Comparison of ENCODE assay signal across 21 cellular contexts in genomic region chr1:29981586-29982239, GRCh38.
DNase-seq lines count a peak whose midpoint lies in the region; ATAC-seq and TF ChIP-seq lines count a peak whose summit lies in the region.
"Had no signal": no experiment of that assay in that cellular context is flagged by ENCODE, and none has a peak within 500 bp of the region (broad histone marks: within the 10 kb centered on the region; RNA-seq: fewer than 3 reads in every experiment).

No MANE protein-coding gene starts in this region.

- no peak overlapping the region for H3K4ac ChIP-seq in neuronal stem cell (ENCODE audit: low read length)

- H3K4me1 ChIP-seq in iPS-20b (ENCODE audit: insufficient read depth, low read length) (peaks cover 20% of the 10 kb centered on the region), neuronal stem cell (ENCODE audit: control insufficient read depth in 2 of 2, insufficient read depth in 1 of 2, low read depth in 1 of 2, low read length in 2 of 2) (peaks cover 0 to 12% of the 10 kb centered on the region in 2 donors)
- H3K4me1 ChIP-seq in CD8-positive, alpha-beta T cell (ENCODE audit: insufficient read depth, low read length): no peaks in the 10 kb centered on the region
- H3K4me1 ChIP-seq: SJSA1 had no signal

- no peak overlapping the region for H2BK15ac ChIP-seq in neuronal stem cell (ENCODE audit: low read length)

- H3K18ac ChIP-seq in neuronal stem cell (ENCODE audit: low read length): peak overlapping the region; percentile 0

- H3K36me3 ChIP-seq in iPS-20b (ENCODE audit: insufficient read depth, low read depth, low read length) (no peaks in the 10 kb centered on the region), neuronal stem cell (replicated peaks in 1 of 2; ENCODE audit: control insufficient read depth in 2 of 2, insufficient read depth in 2 of 2, low read length in 2 of 2) (no peaks in the 10 kb centered on the region)
- no peaks in the 10 kb centered on the region for H3K36me3 ChIP-seq in CD8-positive, alpha-beta T cell (ENCODE audit: insufficient read depth, low read length)
- H3K36me3 ChIP-seq: MG63, SJSA1 had no signal

- no peak for DNase-seq in WTC11 (ENCODE audit: low spot score)
- no peak for DNase-seq in neuronal stem cell (ENCODE audit: low spot score)
- DNase-seq in stimulated activated CD4-positive, alpha-beta T cell treated with anti-CD3 and anti-CD28 coated beads, Interleukin-15, amount 100 ng/mL, for 24 hours: no peak
- no peak for DNase-seq in CD8-positive, alpha-beta T cell
- DNase-seq in GM19240 (ENCODE audit: insufficient read length, low spot score): no peak
- DNase-seq: C1 segment of cervical spinal cord; CD4-positive, alpha-beta memory T cell; DND-41; GOT3; IMR-90; KG1; MG63; NCI-H2029; NCI-H446 treated with DMSO at 0.1 percent for 48 hours; NCI-H526; Right ventricle myocardium superior; RPMI8226 had no signal

- H3K9ac ChIP-seq in iPS-20b (ENCODE audit: low read depth, low read length) (peak overlapping the region; percentile 41; the same call in 1 of the 2 replicates), neuronal stem cell (ENCODE audit: low read depth, low read length, poor library complexity) (peak overlapping the region; percentile 38)

- peaks cover 27% of the 10 kb centered on the region for H3K9me3 Mint-ChIP-seq in WTC11
- H3K9me3 Mint-ChIP-seq in CD8-positive, alpha-beta T cell: peaks cover 8% of the 10 kb centered on the region

- no peak overlapping the region for H2AFZ ChIP-seq in neuronal stem cell (ENCODE audit: low read length)

- no peak overlapping the region for H3K4me3 Mint-ChIP-seq in WTC11
- H3K4me3 Mint-ChIP-seq in CD8-positive, alpha-beta T cell: no peak overlapping the region
- H3K4me3 Mint-ChIP-seq: CD4-positive, alpha-beta memory T cell had no signal

- no peaks in the 10 kb centered on the region for H3K79me1 ChIP-seq in neuronal stem cell (ENCODE audit: low read depth, low read length)

- no peak overlapping the region for H3K23ac ChIP-seq in neuronal stem cell (ENCODE audit: low read depth, low read length, poor library complexity)

- peaks cover 9% of the 10 kb centered on the region for H3K36me3 Mint-ChIP-seq in WTC11
- no peaks in the 10 kb centered on the region for H3K36me3 Mint-ChIP-seq in CD8-positive, alpha-beta T cell
- H3K36me3 Mint-ChIP-seq: CD4-positive, alpha-beta memory T cell had no signal

- no peak overlapping the region for H2BK120ac ChIP-seq in neuronal stem cell (ENCODE audit: low read depth, low read length)

- H2AK5ac ChIP-seq in neuronal stem cell (ENCODE audit: low read depth, low read length): no peak overlapping the region

- H3K27me3 Mint-ChIP-seq in WTC11 (ENCODE audit: low read depth): no peaks in the 10 kb centered on the region; the same call in 1 of the 2 replicates
- H3K27me3 Mint-ChIP-seq in CD8-positive, alpha-beta T cell (ENCODE audit: low read depth): peaks cover 18% of the 10 kb centered on the region

- H4K8ac ChIP-seq in neuronal stem cell (ENCODE audit: low read depth, low read length): no peak overlapping the region

- CTCF ChIA-PET in WTC11 (lab: Charles Lee): no interaction called here
- CTCF ChIA-PET in CD8-positive, alpha-beta T cell (lab: Charles Lee): no interaction called here

- H2BK12ac ChIP-seq in neuronal stem cell (ENCODE audit: low read length): no peak overlapping the region

- H3K27ac ChIP-seq in iPS-20b (ENCODE audit: low read length) (peak overlapping the region; percentile 14), neuronal stem cell (replicated peaks; ENCODE audit: low read length) (no peak overlapping the region)
- H3K27ac ChIP-seq in CD8-positive, alpha-beta T cell (ENCODE audit: low read depth, low read length): no peak overlapping the region
- H3K27ac ChIP-seq: SJSA1 had no signal

- H3K27me3 ChIP-seq in iPS-20b (ENCODE audit: insufficient read depth, low read length): no peaks in the 10 kb centered on the region
- H3K27me3 ChIP-seq in neuronal stem cell (ENCODE audit: control insufficient read depth in 3 of 3, insufficient read depth in 3 of 3, low read depth in 1 of 3, low read length in 3 of 3): no peaks in the 10 kb centered on the region
- no peaks in the 10 kb centered on the region for H3K27me3 ChIP-seq in CD8-positive, alpha-beta T cell (ENCODE audit: insufficient read depth, low read length)
- H3K27me3 ChIP-seq: MG63, SJSA1 had no signal

- no peak overlapping the region for H3K14ac ChIP-seq in neuronal stem cell (ENCODE audit: low read length)

- H3K4me3 ChIP-seq in iPS-20b (ENCODE audit: low read length): no peak overlapping the region
- no peak overlapping the region for H3K4me3 ChIP-seq in neuronal stem cell (ENCODE audit: low read length in 2 of 2)
- H3K4me3 ChIP-seq in CD8-positive, alpha-beta T cell (ENCODE audit: low read depth, low read length): no peak overlapping the region
- H3K4me3 ChIP-seq: MG63, SJSA1 had no signal

- WGBS in neuronal stem cell (ENCODE audit: extremely low coverage in 2 of 2, insufficient read length in 2 of 2, insufficient replicate concordance in 1 of 2), 2 donors: no CpG with 5 or more reads among the region's 5 CpGs

- intact Hi-C loops in CD8-positive, alpha-beta T cell (cut with DNase I, micrococcal nuclease): no loop called here

- H4K91ac ChIP-seq in neuronal stem cell (ENCODE audit: low read depth, low read length, poor library complexity): no peak overlapping the region

- no peak overlapping the region for H3K27ac Mint-ChIP-seq in WTC11
- no peak overlapping the region for H3K27ac Mint-ChIP-seq in CD8-positive, alpha-beta T cell
- H3K27ac Mint-ChIP-seq: CD4-positive, alpha-beta memory T cell had no signal

- H3K9me3 ChIP-seq in iPS-20b (ENCODE audit: insufficient read depth, low read depth, low read length) (no peaks in the 10 kb centered on the region), neuronal stem cell (replicated peaks in 1 of 2; ENCODE audit: control insufficient read depth in 2 of 2, insufficient read depth in 1 of 2, low read depth in 1 of 2, low read length in 2 of 2) (no peaks in the 10 kb centered on the region)
- no peaks in the 10 kb centered on the region for H3K9me3 ChIP-seq in CD8-positive, alpha-beta T cell (ENCODE audit: low read length)
- H3K9me3 ChIP-seq: MG63, SJSA1 had no signal

- no peak overlapping the region for H2BK5ac ChIP-seq in neuronal stem cell (ENCODE audit: low read length)

- ATAC-seq in WTC11 (peak; percentile 69), HG02981 (IDR thresholded peaks at IDR 0.05; ENCODE audit: unreplicated experiment) (no peak)
- ATAC-seq in CD8-positive, alpha-beta T cell: no peak
- ATAC-seq: HCT116 had no signal

- no peak for TF ChIP-seq CTCF in WTC11 (IDR thresholded peaks at IDR 0.05)
- TF ChIP-seq CTCF in CD8-positive, alpha-beta T cell (IDR thresholded peaks at IDR 0.05): no peak

- POLR2A ChIA-PET in WTC11 (lab: Charles Lee): no interaction called here
- POLR2A ChIA-PET in CD8-positive, alpha-beta T cell (lab: Charles Lee): no interaction called here

- peaks cover 32% of the 10 kb centered on the region for H3K4me1 Mint-ChIP-seq in WTC11
- H3K4me1 Mint-ChIP-seq in CD8-positive, alpha-beta T cell (ENCODE audit: low read depth): no peaks in the 10 kb centered on the region
- H3K4me1 Mint-ChIP-seq: CD4-positive, alpha-beta memory T cell had no signal

- no peak overlapping the region for H3K4me2 ChIP-seq in neuronal stem cell (ENCODE audit: insufficient read depth, low read length, poor library complexity, severe bottlenecking)

TF ChIP-seq in WTC11, 78 proteins besides CTCF, POLR2A, EP300 and RAD21 (continues in another document):
- TF ChIP-seq NR1H2 (CRISPR knock-in tag; IDR thresholded peaks at IDR 0.05) (no peak), GTF2I (CRISPR knock-in tag; conservative IDR thresholded peaks at IDR 0.05) (no peak), HMGA2 (CRISPR knock-in tag; IDR thresholded peaks at IDR 0.05) (no peak), ZNF416 (CRISPR knock-in tag; IDR thresholded peaks at IDR 0.05) (no peak), TEAD1 (CRISPR knock-in tag; IDR thresholded peaks at IDR 0.05) (no peak)
- TF ChIP-seq, protein P1, sequence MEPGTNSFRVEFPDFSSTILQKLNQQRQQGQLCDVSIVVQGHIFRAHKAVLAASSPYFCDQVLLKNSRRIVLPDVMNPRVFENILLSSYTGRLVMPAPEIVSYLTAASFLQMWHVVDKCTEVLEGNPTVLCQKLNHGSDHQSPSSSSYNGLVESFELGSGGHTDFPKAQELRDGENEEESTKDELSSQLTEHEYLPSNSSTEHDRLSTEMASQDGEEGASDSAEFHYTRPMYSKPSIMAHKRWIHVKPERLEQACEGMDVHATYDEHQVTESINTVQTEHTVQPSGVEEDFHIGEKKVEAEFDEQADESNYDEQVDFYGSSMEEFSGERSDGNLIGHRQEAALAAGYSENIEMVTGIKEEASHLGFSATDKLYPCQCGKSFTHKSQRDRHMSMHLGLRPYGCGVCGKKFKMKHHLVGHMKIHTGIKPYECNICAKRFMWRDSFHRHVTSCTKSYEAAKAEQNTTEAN (CRISPR knock-in tag; IDR thresholded peaks at IDR 0.05): no peak
- TF ChIP-seq, protein P2, sequence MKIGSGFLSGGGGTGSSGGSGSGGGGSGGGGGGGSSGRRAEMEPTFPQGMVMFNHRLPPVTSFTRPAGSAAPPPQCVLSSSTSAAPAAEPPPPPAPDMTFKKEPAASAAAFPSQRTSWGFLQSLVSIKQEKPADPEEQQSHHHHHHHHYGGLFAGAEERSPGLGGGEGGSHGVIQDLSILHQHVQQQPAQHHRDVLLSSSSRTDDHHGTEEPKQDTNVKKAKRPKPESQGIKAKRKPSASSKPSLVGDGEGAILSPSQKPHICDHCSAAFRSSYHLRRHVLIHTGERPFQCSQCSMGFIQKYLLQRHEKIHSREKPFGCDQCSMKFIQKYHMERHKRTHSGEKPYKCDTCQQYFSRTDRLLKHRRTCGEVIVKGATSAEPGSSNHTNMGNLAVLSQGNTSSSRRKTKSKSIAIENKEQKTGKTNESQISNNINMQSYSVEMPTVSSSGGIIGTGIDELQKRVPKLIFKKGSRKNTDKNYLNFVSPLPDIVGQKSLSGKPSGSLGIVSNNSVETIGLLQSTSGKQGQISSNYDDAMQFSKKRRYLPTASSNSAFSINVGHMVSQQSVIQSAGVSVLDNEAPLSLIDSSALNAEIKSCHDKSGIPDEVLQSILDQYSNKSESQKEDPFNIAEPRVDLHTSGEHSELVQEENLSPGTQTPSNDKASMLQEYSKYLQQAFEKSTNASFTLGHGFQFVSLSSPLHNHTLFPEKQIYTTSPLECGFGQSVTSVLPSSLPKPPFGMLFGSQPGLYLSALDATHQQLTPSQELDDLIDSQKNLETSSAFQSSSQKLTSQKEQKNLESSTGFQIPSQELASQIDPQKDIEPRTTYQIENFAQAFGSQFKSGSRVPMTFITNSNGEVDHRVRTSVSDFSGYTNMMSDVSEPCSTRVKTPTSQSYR (CRISPR knock-in tag; IDR thresholded peaks at IDR 0.05): no peak
